Comparison of ENCODE assay signal across 9 cellular contexts in genomic region chr4:77072195-77072753, GRCh38. TPM values are rescaled to one million over a fixed set of nuclear protein-coding genes. Genes with fewer than 3 reads are reported as not detected.
A peak's percentile ranks its signal among the peaks of the same experiment; 100 is the strongest.
DNase-seq lines count a peak whose midpoint lies in the region; ATAC-seq and TF ChIP-seq lines count a peak whose summit lies in the region.
"Had no signal": no experiment of that assay in that cellular context is flagged by ENCODE, and none has a peak within 500 bp of the region (broad histone marks: within the 10 kb centered on the region; RNA-seq: fewer than 3 reads in every experiment).

No MANE protein-coding gene starts in this region.

- TF ChIP-seq CTCF in RWPE2 (IDR thresholded peaks at IDR 0.05; ENCODE audit: poor library complexity, severe bottlenecking) (no peak), sigmoid colon (IDR thresholded peaks at IDR 0.05) (no peak)

- H3K27me3 ChIP-seq in RWPE2 (ENCODE audit: insufficient read depth, poor library complexity, severe bottlenecking) (no peaks in the 10 kb centered on the region), sigmoid colon (no peaks in the 10 kb centered on the region)
- H3K27me3 ChIP-seq: heart right ventricle had no signal

- peaks cover 31% of the 10 kb centered on the region for H3K4me1 ChIP-seq in RWPE2 (ENCODE audit: insufficient read depth, poor library complexity, severe bottlenecking)
- peaks cover 0 to 65% (median 57%) of the 10 kb centered on the region in 4 donors for H3K4me1 ChIP-seq in sigmoid colon

- H3K4me3 ChIP-seq in RWPE2 (ENCODE audit: severe bottlenecking) (no peak overlapping the region), sigmoid colon (peak overlapping the region in 1 of 4 donors; percentile 96)

- peak; percentile 46; the same call in 2 of the 3 replicates for ATAC-seq in RWPE2 (ENCODE audit: low read depth)
- peak; percentile 16 for ATAC-seq in effector memory CD8-positive, alpha-beta T cell (replicated peaks)
- ATAC-seq in GM19035 (IDR thresholded peaks at IDR 0.05; ENCODE audit: unreplicated experiment), result no peak
- no peak for ATAC-seq in GM18873 (IDR thresholded peaks at IDR 0.05; ENCODE audit: low FRiP score, unreplicated experiment)
- ATAC-seq: heart right ventricle had no signal

- peak overlapping the region in 1 of 2 donors; percentile 66 for H3K4me3 Mint-ChIP-seq in effector memory CD8-positive, alpha-beta T cell

- H3K36me3 ChIP-seq in RWPE2 (ENCODE audit: low read depth) (peaks cover 34% of the 10 kb centered on the region), sigmoid colon (no peaks in the 10 kb centered on the region)

- H3K27ac Mint-ChIP-seq in effector memory CD8-positive, alpha-beta T cell, result peak overlapping the region in 1 of 2 donors; percentile 88

- peaks cover 30 to 43% of the 10 kb centered on the region in 2 donors for H3K4me1 Mint-ChIP-seq in effector memory CD8-positive, alpha-beta T cell (ENCODE audit: low read depth in 2 of 2)

- peak overlapping the region; percentile 88 for H3K27ac ChIP-seq in RWPE2 (ENCODE audit: poor library complexity, severe bottlenecking)
- H3K27ac ChIP-seq in sigmoid colon, result peak overlapping the region in 3 of 4 donors; percentile 4 to 100 (median 98)

- H3K9me3 Mint-ChIP-seq in effector memory CD8-positive, alpha-beta T cell, result no peaks in the 10 kb centered on the region

- H3K9me3 ChIP-seq in RWPE2 (ENCODE audit: severe bottlenecking) (no peaks in the 10 kb centered on the region), sigmoid colon (no peaks in the 10 kb centered on the region)
- H3K9me3 ChIP-seq: heart right ventricle had no signal

- no peaks in the 10 kb centered on the region for H3K27me3 Mint-ChIP-seq in effector memory CD8-positive, alpha-beta T cell

- DNase-seq in NCI-H510A (lab: John Stamatoyannopoulos, UW) (peak; percentile 52), NCI-H510A treated with DMSO at 0.1 percent for 48 hours (lab: John Stamatoyannopoulos, UW) (no peak), RWPE2 (ENCODE audit: low spot score) (peak; percentile 77), sigmoid colon (no peak), COLO829 (ENCODE audit: low spot score) (no peak)
- peak in 2 of 3 experiments; percentile 15 to 21 for DNase-seq in effector memory CD8-positive, alpha-beta T cell
- DNase-seq: heart right ventricle had no signal

- TF ChIP-seq POLR2A in sigmoid colon (IDR thresholded peaks at IDR 0.05), result no peak

- H3K36me3 Mint-ChIP-seq in effector memory CD8-positive, alpha-beta T cell (ENCODE audit: insufficient read depth), result peaks cover 21% of the 10 kb centered on the region

- intact Hi-C loops in sigmoid colon (cut with DNase I), result loop anchor here (10.0 kb wide), 2 partner anchors 857 to 1557 kb away; partner anchors contain the start of genes RCHY1, SCARB2 and THAP6

- no peak for TF ChIP-seq EP300 in sigmoid colon (IDR thresholded peaks at IDR 0.05)

- 63 to 64% methylated on average over 5 of the region's 5 CpGs for WGBS in sigmoid colon, 2 donors

RNA-seq across cellular contexts. Expression of gene CCNI, which starts 3.5 kb away (rescaled TPM):
- 100 to 1,000 TPM; 248 to 339 (median 288) TPM for total RNA-seq in sigmoid colon
- 100 to 1,000 TPM; 118 to 218 (median 130) TPM for polyA plus RNA-seq in sigmoid colon

Comparison
In these comparisons a context has a peak if more than half of its experiments do, and no peak if none do; other contexts are left out.
1. DNase-seq: peak in NCI-H510A (single experiment), RWPE2 (single experiment) and effector memory CD8-positive, alpha-beta T cell (2 of 3); none in NCI-H510A treated with DMSO at 0.1 percent for 48 hours (single experiment), sigmoid colon (single experiment) and COLO829 (single experiment).
2. ATAC-seq: peak in RWPE2 (single experiment) and effector memory CD8-positive, alpha-beta T cell (single experiment); none in GM19035 (single experiment) and GM18873 (single experiment).